Comparison of ENCODE assay signal across 11 cellular contexts in the genomic region with DNA sequence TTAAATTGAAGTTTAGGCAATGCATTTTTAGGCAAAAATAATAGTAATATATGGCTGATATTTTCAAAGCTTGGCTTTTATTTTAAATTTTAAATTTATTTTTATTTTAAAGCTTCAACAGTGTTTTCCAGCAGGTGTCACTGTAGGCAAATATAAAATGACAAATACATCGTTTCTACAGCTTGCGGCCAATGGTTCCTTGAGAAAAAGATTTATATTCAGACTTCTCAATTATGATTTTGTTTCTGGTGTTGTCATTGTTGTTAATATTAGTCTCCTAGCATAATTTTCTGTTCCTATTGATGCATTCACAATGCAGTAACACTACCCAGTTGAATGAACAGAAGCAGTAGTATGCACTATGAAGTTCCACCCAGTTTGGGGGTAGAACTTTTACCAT.
A peak's percentile ranks its signal among the peaks of the same experiment; 100 is the strongest.
DNase-seq lines count a peak whose midpoint lies in the region; ATAC-seq, FAIRE-seq and TF ChIP-seq lines count a peak whose summit lies in the region.
"Had no signal": no experiment of that assay in that cellular context is flagged by ENCODE, and none has a peak within 500 bp of the region (broad histone marks: within the 10 kb centered on the region; RNA-seq: fewer than 3 reads in every experiment).

No MANE protein-coding gene starts in this region.

- H3K27ac ChIP-seq in A549, result no peak overlapping the region
- H3K27ac ChIP-seq in Panc1 (ENCODE audit: low read length), result no peak overlapping the region
- no peak overlapping the region for H3K27ac ChIP-seq in thyroid gland
- H3K27ac ChIP-seq: HL-60 had no signal

- CTCF ChIA-PET in A549 (lab: Yijun Ruan, JAX), result interaction anchor here (1.0 to 1.9 kb wide), 4 partner anchors 10 to 1474 kb away, joined by 4 to 10 read pairs (median 6); no protein-coding TSS in a partner anchor
- CTCF ChIA-PET in Panc1 (lab: Charles Lee), result interaction anchor here (0.5 to 2.6 kb wide), 4 partner anchors 26 to 1916 kb away, joined by 3 to 9 read pairs (median 4); no protein-coding TSS in a partner anchor

- peak; percentile 37 to 53; a peak in 3 of 5 replicates for TF ChIP-seq RAD21 in A549 (conservative IDR thresholded peaks at IDR 0.05 in 1 of 2, IDR thresholded peaks at IDR 0.05 in 1 of 2)

- H3K27me3 ChIP-seq in Panc1 (ENCODE audit: control insufficient read depth, insufficient read depth, low read length), result peaks cover 5% of the 10 kb centered on the region; the same call in 1 of the 2 replicates
- H3K27me3 ChIP-seq in thyroid gland, result no peaks in the 10 kb centered on the region

- no TSS peak for BruUV-seq in Panc1 (replicated peaks; lab: Mats Ljungman, UMichigan)

- TF ChIP-seq EP300 in A549 (IDR thresholded peaks at IDR 0.05), result no peak

- TF ChIP-seq CTCF in A549 (IDR thresholded peaks at IDR 0.05), result peak; percentile 37
- TF ChIP-seq CTCF in Panc1 (IDR thresholded peaks at IDR 0.05), result peak; percentile 48; the same call in 1 of the 2 replicates
- peak in 3 of 6 experiments; percentile 27 to 42 (median 34) for TF ChIP-seq CTCF in thyroid gland (IDR thresholded peaks at IDR 0.05)

- POLR2A ChIA-PET in A549 (lab: Yijun Ruan, JAX), result no interaction called here
- POLR2A ChIA-PET in Panc1 (lab: Charles Lee), result interaction anchor here (0.7 kb wide), 1 partner anchor 489 kb away, joined by 3 read pairs; no protein-coding TSS in a partner anchor

- TF ChIP-seq POLR2A in A549 (IDR thresholded peaks at IDR 0.05; ENCODE audit: low read length) (no peak), thyroid gland (IDR thresholded peaks at IDR 0.05) (no peak)

- no peak for ATAC-seq in A549
- no peak for ATAC-seq in Panc1
- ATAC-seq in HG03520 (IDR thresholded peaks at IDR 0.05; ENCODE audit: unreplicated experiment), result no peak
- ATAC-seq: activated T-cell treated with anti-CD3 and anti-CD28 coated beads, Interleukin-2, amount 50 U/mL, for 72 hours; left ventricle myocardium superior had no signal

- in situ Hi-C loops in Panc1 (cut with HindIII; ENCODE audit: low pct_unique_long_range_greater_than_20kb, low sequenced_read_pairs), result no loop called here

- no peaks in the 10 kb centered on the region for H3K36me3 ChIP-seq in Panc1 (ENCODE audit: control insufficient read depth, insufficient read depth, low read length)
- no peaks in the 10 kb centered on the region for H3K36me3 ChIP-seq in thyroid gland

- H3K4me1 ChIP-seq in A549 (no peaks in the 10 kb centered on the region), Panc1 (ENCODE audit: control insufficient read depth, insufficient read depth, low read length) (no peaks in the 10 kb centered on the region), thyroid gland (peaks cover 0 to 4% of the 10 kb centered on the region in 2 donors)

- FAIRE-seq in A549 (lab: Jason Lieb, UNC) (no peak), HTR-8/SVneo (lab: Jason Lieb, UNC) (no peak)

- DNase-seq in A549 (ENCODE audit: low read depth in 1 of 2, low spot score in 1 of 2) (peak in 1 of 2 experiments; percentile 3), HTR-8/SVneo (ENCODE audit: insufficient read length, low spot score) (peak; percentile 5), Panc1 (ENCODE audit: low read depth, low spot score) (no peak), foreskin melanocyte (peak; percentile 12), T1000 (lab: John Stamatoyannopoulos, UW) (no peak), thyroid gland (no peak)
- no peak for DNase-seq in activated effector memory CD4-positive, alpha-beta T cell treated with anti-CD3 and anti-CD28 coated beads, Interleukin-2, amount 50 U/mL, for 16 hours
- DNase-seq: activated T-cell treated with anti-CD3 and anti-CD28 coated beads, Interleukin-2, amount 50 U/mL, for 72 hours; left ventricle myocardium superior had no signal

- intact Hi-C loops in Panc1 (cut with micrococcal nuclease; ENCODE audit: unreplicated experiment), result loop anchor here (2.0 to 5.0 kb wide), 3 partner anchors 491 to 1473 kb away; no protein-coding TSS in a partner anchor
- intact Hi-C loops in thyroid gland (cut with DNase I), result no loop called here

- no peak overlapping the region for H3K4me2 ChIP-seq in A549

- H3K9me3 ChIP-seq in A549, result no peaks in the 10 kb centered on the region
- no peaks in the 10 kb centered on the region for H3K9me3 ChIP-seq in Panc1 (ENCODE audit: control insufficient read depth, insufficient read depth, low read depth, low read length)
- H3K9me3 ChIP-seq in thyroid gland, result no peaks in the 10 kb centered on the region

- H3K4me3 ChIP-seq in A549 (no peak overlapping the region), Panc1 (ENCODE audit: low read depth in 2 of 2, low read length in 2 of 2) (no peak overlapping the region), thyroid gland (replicated peaks in 1 of 3) (no peak overlapping the region)

- WGBS in A549 (ENCODE audit: missing lambda C conversion rate), result 3% methylated on average over 2 of the region's 2 CpGs
- WGBS in thyroid gland, 2 donors, result 16% methylated on average over 2 of the region's 2 CpGs

TF ChIP-seq in A549, 52 proteins besides CTCF, POLR2A, EP300 and RAD21:
- no peak for TF ChIP-seq RARB (CRISPR knock-in tag; IDR thresholded peaks at IDR 0.05)
- TF ChIP-seq SMC3 (IDR thresholded peaks at IDR 0.05), result peak; percentile 34; the same call in 2 of the 3 replicates
TF ChIP-seq in A549: peak in this region for 1.

Comparison
In these comparisons a context has a peak if more than half of its experiments do, and no peak if none do; other contexts are left out.
1. DNase-seq: peak in HTR-8/SVneo (single experiment) and foreskin melanocyte (single experiment); none in Panc1 (single experiment), T1000 (single experiment), activated effector memory CD4-positive, alpha-beta T cell treated with anti-CD3 and anti-CD28 coated beads, Interleukin-2, amount 50 U/mL, for 16 hours (single experiment) and thyroid gland (0 of 2).